In genomic region chr17:40427002-40427491, GRCh38 we compare ENCODE assay signal across 1 cellular context.
TF ChIP-seq lines count a peak whose summit lies in the region.

No MANE protein-coding gene starts in this region.

TF ChIP-seq in K562, 482 proteins besides CTCF, POLR2A, EP300 and RAD21 (continued from another document):
- TF ChIP-seq MAFK (IDR thresholded peaks at IDR 0.05; ENCODE audit: low read length) (no peak), TCF7 (IDR thresholded peaks at IDR 0.05; ENCODE audit: borderline replicate concordance) (no peak), OTX1 (CRISPR knock-in tag; IDR thresholded peaks at IDR 0.05) (no peak), MEF2D (tag; conservative IDR thresholded peaks at IDR 0.05; ENCODE audit: low read depth) (no peak), ZNF253 (CRISPR knock-in tag; conservative IDR thresholded peaks at IDR 0.05) (no peak), ARNT (IDR thresholded peaks at IDR 0.05) (no peak), ZKSCAN1 (IDR thresholded peaks at IDR 0.05; ENCODE audit: low read depth, low read length) (no peak), HDGF (IDR thresholded peaks at IDR 0.05) (no peak), ZC3H4 (CRISPR knock-in tag; IDR thresholded peaks at IDR 0.05; ENCODE audit: borderline replicate concordance) (no peak), ZBTB7A (IDR thresholded peaks at IDR 0.05; ENCODE audit: borderline replicate concordance, control insufficient read depth, low read depth, low read length) (no peak)
- TF ChIP-seq, protein P1, sequence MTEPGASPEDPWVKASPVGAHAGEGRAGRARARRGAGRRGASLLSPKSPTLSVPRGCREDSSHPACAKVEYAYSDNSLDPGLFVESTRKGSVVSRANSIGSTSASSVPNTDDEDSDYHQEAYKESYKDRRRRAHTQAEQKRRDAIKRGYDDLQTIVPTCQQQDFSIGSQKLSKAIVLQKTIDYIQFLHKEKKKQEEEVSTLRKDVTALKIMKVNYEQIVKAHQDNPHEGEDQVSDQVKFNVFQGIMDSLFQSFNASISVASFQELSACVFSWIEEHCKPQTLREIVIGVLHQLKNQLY (CRISPR knock-in tag; conservative IDR thresholded peaks at IDR 0.05): no peak
